ENCODE assay signal across 26 cellular contexts in genomic region chr1:245867724-245868123, GRCh38.
A peak's percentile ranks its signal among the peaks of the same experiment; 100 is the strongest.
DNase-seq lines count a peak whose midpoint lies in the region; ATAC-seq, FAIRE-seq and TF ChIP-seq lines count a peak whose summit lies in the region.
"Had no signal": no experiment of that assay in that cellular context is flagged by ENCODE, and none has a peak within 500 bp of the region (broad histone marks: within the 10 kb centered on the region; RNA-seq: fewer than 3 reads in every experiment).

No MANE protein-coding gene starts in this region.

- H2AFZ ChIP-seq in IMR-90 (replicated peaks; ENCODE audit: low read length, poor library complexity) (no peak overlapping the region), astrocyte (ENCODE audit: low read depth, low read length) (no peak overlapping the region)
- H2AFZ ChIP-seq: GM23248 had no signal

- peaks cover 0 to 2% of the 10 kb centered on the region in 2 experiments; a peak in 2 of 4 replicates for H3K79me1 ChIP-seq in IMR-90 (ENCODE audit: low read depth in 1 of 2, low read length in 2 of 2)

- H2AK5ac ChIP-seq in IMR-90 (ENCODE audit: low read depth, low read length), result no peak overlapping the region

- H3K79me2 ChIP-seq in astrocyte (ENCODE audit: insufficient read depth, low read length), result no peaks in the 10 kb centered on the region

- dilution Hi-C loops in IMR-90 (cut with HindIII; ENCODE audit: low sequenced_read_pairs, unreplicated experiment), result no loop called here

- H3K36me3 ChIP-seq in IMR-90 (ENCODE audit: control insufficient read depth, insufficient read depth, low read length), result no peaks in the 10 kb centered on the region
- H3K36me3 ChIP-seq in astrocyte (ENCODE audit: insufficient read depth, low read length), result no peaks in the 10 kb centered on the region

- no peak overlapping the region for H4K8ac ChIP-seq in IMR-90 (ENCODE audit: low read depth in 2 of 2, low read length in 2 of 2)

- intact Hi-C loops in Right ventricle myocardium superior (cut with DNase I), result no loop called here
- intact Hi-C loops in left cardiac atrium (cut with DNase I), result no loop called here
- intact Hi-C loops in IMR-90 (cut with micrococcal nuclease), result no loop called here

- DNase-seq in Right ventricle myocardium superior, result no peak
- no peak for DNase-seq in left cardiac atrium
- DNase-seq in IMR-90, result no peak
- no peak for DNase-seq in astrocyte (ENCODE audit: low read depth)
- DNase-seq in activated effector memory CD4-positive, alpha-beta T cell treated with anti-CD3 and anti-CD28 coated beads, Interleukin-2, amount 50 U/mL, for 16 hours, result no peak
- DNase-seq: 8988T; ACHN; AML-193; BE2C; CD4-positive, alpha-beta T cell; CD8-positive, alpha-beta memory T cell; DMS 273 treated with DMSO at 0.1 percent for 48 hours; DMS79; EL; GDM1; GM23248; H7; HCEC 1CT had no signal

- TF ChIP-seq CTCF in IMR-90 (conservative IDR thresholded peaks at IDR 0.05; ENCODE audit: low read depth, low read length) (no peak), astrocyte (IDR thresholded peaks at IDR 0.05; ENCODE audit: insufficient read depth, low read depth, low read length) (no peak)

- TF ChIP-seq POLR2A in IMR-90 (IDR thresholded peaks at IDR 0.05; ENCODE audit: low read depth, low read length), result no peak

- no peak overlapping the region for H3K4ac ChIP-seq in IMR-90 (ENCODE audit: low read depth, low read length)

- peaks cover 15% of the 10 kb centered on the region for H3K4me1 ChIP-seq in IMR-90 (ENCODE audit: control insufficient read depth, insufficient read depth, low read length)
- peaks cover 28% of the 10 kb centered on the region for H3K4me1 ChIP-seq in astrocyte (ENCODE audit: insufficient read depth, low read length)
- H3K4me1 ChIP-seq: A549 had no signal

- no peak overlapping the region for H3K18ac ChIP-seq in IMR-90 (ENCODE audit: low read depth, low read length)

- H3K9me3 Mint-ChIP-seq in astrocyte (ENCODE audit: unreplicated experiment), result peaks cover 7% of the 10 kb centered on the region
- no peaks in the 10 kb centered on the region for H3K9me3 Mint-ChIP-seq in stimulated activated memory B cell treated with anti-CD40 and anti-IgM and Interleukin-4, amounts not matched to agents 10 μg/mL and 1 μg/mL and 100 μg/mL, for 72 hours
- H3K9me3 Mint-ChIP-seq: CD4-positive, alpha-beta T cell; CD8-positive, alpha-beta memory T cell had no signal

- H2BK15ac ChIP-seq in IMR-90 (ENCODE audit: low read depth, low read length), result 0 out of 3 replicates have a peak overlapping the region, but pooled peaks have one; percentile 82

- peak overlapping the region; percentile 66 for H3K27ac Mint-ChIP-seq in astrocyte (ENCODE audit: unreplicated experiment)
- no peak overlapping the region for H3K27ac Mint-ChIP-seq in stimulated activated memory B cell treated with anti-CD40 and anti-IgM and Interleukin-4, amounts not matched to agents 10 μg/mL and 1 μg/mL and 100 μg/mL, for 72 hours
- H3K27ac Mint-ChIP-seq: CD14-positive monocyte; CD4-positive, alpha-beta T cell had no signal

- TF ChIP-seq RAD21 in IMR-90 (IDR thresholded peaks at IDR 0.05; ENCODE audit: low read length), result no peak

- WGBS in IMR-90 (ENCODE audit: extremely low coverage in 2 of 2, insufficient read length in 1 of 2), 2 experiments, result no CpG with 5 or more reads among the region's 5 CpGs

- FAIRE-seq in astrocyte (lab: Jason Lieb, UNC), result no peak
- FAIRE-seq: A549, D721Med, GM12878, GM19239, H1 had no signal

- no peak overlapping the region for H2BK20ac ChIP-seq in IMR-90 (ENCODE audit: low read depth, low read length)

- H2AK9ac ChIP-seq in IMR-90 (replicated peaks; ENCODE audit: low read depth, low read length, poor library complexity), result no peak overlapping the region

- POLR2A ChIA-PET in IMR-90 (lab: Charles Lee; ENCODE audit: unreplicated experiment), result interaction anchor here (0.6 kb wide), 1 partner anchor 12 kb away, joined by 3 read pairs; no protein-coding TSS in a partner anchor

- H3K9ac ChIP-seq in IMR-90 (ENCODE audit: low read depth, low read length) (no peak overlapping the region), astrocyte (ENCODE audit: low read length) (no peak overlapping the region)
- H3K9ac ChIP-seq: BLaER1 treated with 17β-estradiol and CSF1 and Interleukin-3, amounts not matched to agents 10 nM and 100 nM; GM23248 had no signal

- no peak overlapping the region for H3K14ac ChIP-seq in IMR-90 (replicated peaks; ENCODE audit: low read depth, low read length)

- peaks cover 10% of the 10 kb centered on the region for H3K9me1 ChIP-seq in IMR-90 (ENCODE audit: insufficient read depth, low read length)

- H3K4me3 Mint-ChIP-seq in astrocyte (ENCODE audit: unreplicated experiment), result no peak overlapping the region
- H3K4me3 Mint-ChIP-seq in stimulated activated memory B cell treated with anti-CD40 and anti-IgM and Interleukin-4, amounts not matched to agents 10 μg/mL and 1 μg/mL and 100 μg/mL, for 72 hours, result no peak overlapping the region
- H3K4me3 Mint-ChIP-seq: CD14-positive monocyte; CD4-positive, alpha-beta T cell; CD8-positive, alpha-beta memory T cell had no signal

- no peak overlapping the region for H4K91ac ChIP-seq in IMR-90 (ENCODE audit: insufficient read depth, low read depth, low read length)

- peak; percentile 67 for ATAC-seq in Right ventricle myocardium superior (ENCODE audit: poor library complexity)
- ATAC-seq in left cardiac atrium, result no peak
- ATAC-seq in IMR-90 (ENCODE audit: low read depth), result no peak
- ATAC-seq in stimulated activated memory B cell treated with anti-CD40 and anti-IgM and Interleukin-4, amounts not matched to agents 10 μg/mL and 1 μg/mL and 100 μg/mL, for 72 hours, result no peak
- ATAC-seq: A549, GM12878 had no signal

- no peak overlapping the region for H2BK5ac ChIP-seq in IMR-90 (ENCODE audit: low read depth, low read length, poor library complexity, severe bottlenecking)

- H3K9me3 ChIP-seq in IMR-90 (ENCODE audit: control insufficient read depth, insufficient read depth, low read length) (no peaks in the 10 kb centered on the region), astrocyte (ENCODE audit: insufficient read depth, low read depth, low read length) (no peaks in the 10 kb centered on the region)
- H3K9me3 ChIP-seq: A549; BE2C; BLaER1 treated with 17β-estradiol and CSF1 and Interleukin-3, amounts not matched to agents 10 nM and 100 nM had no signal

- no TSS peak for BruUV-seq in IMR-90 (replicated peaks; lab: Mats Ljungman, UMichigan)

- peaks cover 38% of the 10 kb centered on the region for H3K4me1 Mint-ChIP-seq in astrocyte (ENCODE audit: low read depth, unreplicated experiment)
- peaks cover 4% of the 10 kb centered on the region for H3K4me1 Mint-ChIP-seq in stimulated activated memory B cell treated with anti-CD40 and anti-IgM and Interleukin-4, amounts not matched to agents 10 μg/mL and 1 μg/mL and 100 μg/mL, for 72 hours
- H3K4me1 Mint-ChIP-seq: CD14-positive monocyte; CD8-positive, alpha-beta memory T cell had no signal

- no peak overlapping the region for H3K4me3 ChIP-seq in IMR-90 (ENCODE audit: insufficient read depth, low read depth, low read length)
- H3K4me3 ChIP-seq in astrocyte (ENCODE audit: insufficient read depth, low read depth, low read length), result no peak overlapping the region
- H3K4me3 ChIP-seq: A549; BLaER1 treated with 17β-estradiol and CSF1 and Interleukin-3, amounts not matched to agents 10 nM and 100 nM; GM12878; GM23248 had no signal

- no peak overlapping the region for H3K56ac ChIP-seq in IMR-90 (ENCODE audit: extremely low read depth, insufficient read depth, low read length)

- CTCF ChIA-PET in IMR-90 (lab: Yijun Ruan, JAX), result no interaction called here

- no peak overlapping the region for H3K23ac ChIP-seq in IMR-90 (ENCODE audit: low read depth, low read length)

- H4K20me1 ChIP-seq in IMR-90 (ENCODE audit: insufficient read depth, low read length) (no peaks in the 10 kb centered on the region), astrocyte (ENCODE audit: insufficient read depth, low read length) (no peaks in the 10 kb centered on the region)
- H4K20me1 ChIP-seq: BLaER1 treated with 17β-estradiol and CSF1 and Interleukin-3, amounts not matched to agents 10 nM and 100 nM had no signal

- H4K5ac ChIP-seq in IMR-90 (ENCODE audit: low read depth, low read length), result no peak overlapping the region

- peaks cover 21% of the 10 kb centered on the region for H3K36me3 Mint-ChIP-seq in astrocyte (ENCODE audit: low read depth, unreplicated experiment)
- H3K36me3 Mint-ChIP-seq in stimulated activated memory B cell treated with anti-CD40 and anti-IgM and Interleukin-4, amounts not matched to agents 10 μg/mL and 1 μg/mL and 100 μg/mL, for 72 hours, result peaks cover 41% of the 10 kb centered on the region

- no peak overlapping the region for H3K4me2 ChIP-seq in IMR-90 (ENCODE audit: low read depth, low read length)
- H3K4me2 ChIP-seq in astrocyte (ENCODE audit: low read length), result no peak overlapping the region
- H3K4me2 ChIP-seq: A549; BLaER1 treated with 17β-estradiol and CSF1 and Interleukin-3, amounts not matched to agents 10 nM and 100 nM had no signal

- H3K27me3 Mint-ChIP-seq in astrocyte (ENCODE audit: low read depth, unreplicated experiment), result no peaks in the 10 kb centered on the region
- H3K27me3 Mint-ChIP-seq in stimulated activated memory B cell treated with anti-CD40 and anti-IgM and Interleukin-4, amounts not matched to agents 10 μg/mL and 1 μg/mL and 100 μg/mL, for 72 hours, result no peaks in the 10 kb centered on the region
- H3K27me3 Mint-ChIP-seq: CD4-positive, alpha-beta T cell had no signal

- in situ Hi-C loops in IMR-90 (cut with MboI; ENCODE audit: low sequenced_read_pairs), result no loop called here

- H3K27me3 ChIP-seq in IMR-90 (ENCODE audit: control insufficient read depth, insufficient read depth, low read length), result no peaks in the 10 kb centered on the region
- no peaks in the 10 kb centered on the region for H3K27me3 ChIP-seq in astrocyte (ENCODE audit: insufficient read depth, low read length)
- H3K27me3 ChIP-seq: BE2C; BLaER1 treated with 17β-estradiol and CSF1 and Interleukin-3, amounts not matched to agents 10 nM and 100 nM had no signal

- no peak overlapping the region for H3K27ac ChIP-seq in IMR-90 (ENCODE audit: insufficient read depth, low read length)
- H3K27ac ChIP-seq in astrocyte (ENCODE audit: low read depth, low read length), result no peak overlapping the region
- H3K27ac ChIP-seq: A549; BLaER1 treated with 17β-estradiol and CSF1 and Interleukin-3, amounts not matched to agents 10 nM and 100 nM; GM23248 had no signal

- no peak overlapping the region for H2BK120ac ChIP-seq in IMR-90 (ENCODE audit: low read depth, low read length)

TF ChIP-seq in IMR-90, 13 proteins besides CTCF, POLR2A, EP300 and RAD21 (continues in another document):
- no peak for TF ChIP-seq FOS (IDR thresholded peaks at IDR 0.05; ENCODE audit: low read depth, low read length)
- TF ChIP-seq MXI1 (IDR thresholded peaks at IDR 0.05; ENCODE audit: borderline replicate concordance, low read depth, low read length), result no peak
- no peak for TF ChIP-seq USF2 (IDR thresholded peaks at IDR 0.05; ENCODE audit: low read depth, low read length)
